ENCODE assay signal across 22 cellular contexts in genomic region chr4:153122855-153123254, GRCh38.
"Had no signal": no experiment of that assay in that cellular context is flagged by ENCODE, and none has a peak within 500 bp of the region (broad histone marks: within the 10 kb centered on the region; RNA-seq: fewer than 3 reads in every experiment).

No MANE protein-coding gene starts in this region.

- H3K27ac Mint-ChIP-seq: activated naive CD8-positive, alpha-beta T cell treated with anti-CD3 and anti-CD28 coated beads, Interleukin-2, amount 10 ng/mL, durations not matched to agents 7 days and 5 days; activated T-helper 1 cell treated with anti-CD3 and anti-CD28 coated beads, Interleukin-12 subunit alpha, Interleukin-12 subunit beta, Interleukin-2, Interleukin-4 antibody, amounts not matched to agents 30 ng/mL and 10 ng/mL and 1 ng/mL, durations not matched to agents 14 hours and 24 hours and 36 hours; dendritic cell treated with granulocyte-macrophage colony-stimulating factor and Interleukin-4, amounts not matched to agents 40 ng/mL and 50 ng/mL, for 4 days; memory B cell; natural killer cell; stimulated activated effector memory CD8-positive, alpha-beta T cell treated with anti-CD3 and anti-CD28 coated beads, Interleukin-12 subunit alpha, Interleukin-12 subunit beta, amount 100 ng/mL, for 72 hours had no signal

- DNase-seq: activated CD4-positive, alpha-beta T cell treated with anti-CD3 and anti-CD28 coated beads, Interleukin-2, amount 50 U/mL, for 48 hours; activated CD4-positive, CD25-positive, alpha-beta regulatory T cell treated with anti-CD3 and anti-CD28 coated beads, Interleukin-2, amount 50 U/mL, for 72 hours; activated naive CD4-positive, alpha-beta T cell; activated naive CD8-positive, alpha-beta T cell treated with anti-CD3 and anti-CD28 coated beads, Interleukin-2, amount 10 ng/mL, durations not matched to agents 7 days and 5 days; aorta; cerebellar nuclear complex; effector memory CD4-positive, alpha-beta T cell; foreskin fibroblast; hippocampal formation; kidney glomerular epithelial cell; left ventricle myocardium superior; natural killer cell; substantia nigra; T-helper 1 cell; T1000 had no signal

- H3K79me2 ChIP-seq: parathyroid adenoma had no signal

- H3K9me3 ChIP-seq: neutrophil, tibial nerve had no signal

- H3K36me3 Mint-ChIP-seq: activated naive CD8-positive, alpha-beta T cell treated with anti-CD3 and anti-CD28 coated beads, Interleukin-2, amount 10 ng/mL, durations not matched to agents 7 days and 5 days; memory B cell; natural killer cell; stimulated activated effector memory CD8-positive, alpha-beta T cell treated with anti-CD3 and anti-CD28 coated beads, Interleukin-12 subunit alpha, Interleukin-12 subunit beta, amount 100 ng/mL, for 72 hours had no signal

- H3K9ac ChIP-seq: parathyroid adenoma had no signal

- H2AFZ ChIP-seq: parathyroid adenoma had no signal

- H3K4me1 Mint-ChIP-seq: stimulated activated effector memory CD8-positive, alpha-beta T cell treated with anti-CD3 and anti-CD28 coated beads, Interleukin-12 subunit alpha, Interleukin-12 subunit beta, amount 100 ng/mL, for 72 hours had no signal

- H3K9me3 Mint-ChIP-seq: activated naive CD8-positive, alpha-beta T cell treated with anti-CD3 and anti-CD28 coated beads, Interleukin-2, amount 10 ng/mL, durations not matched to agents 7 days and 5 days; activated T-helper 1 cell treated with anti-CD3 and anti-CD28 coated beads, Interleukin-12 subunit alpha, Interleukin-12 subunit beta, Interleukin-2, Interleukin-4 antibody, amounts not matched to agents 30 ng/mL and 10 ng/mL and 1 ng/mL, durations not matched to agents 14 hours and 24 hours and 36 hours; dendritic cell treated with granulocyte-macrophage colony-stimulating factor and Interleukin-4, amounts not matched to agents 40 ng/mL and 50 ng/mL, for 4 days; memory B cell; natural killer cell; stimulated activated effector memory CD8-positive, alpha-beta T cell treated with anti-CD3 and anti-CD28 coated beads, Interleukin-12 subunit alpha, Interleukin-12 subunit beta, amount 100 ng/mL, for 72 hours had no signal

- H3K36me3 ChIP-seq: neutrophil, tibial nerve had no signal

- H3K27me3 Mint-ChIP-seq: memory B cell had no signal

- H3K27me3 ChIP-seq: neutrophil, tibial nerve had no signal

- H3K4me3 Mint-ChIP-seq: activated naive CD8-positive, alpha-beta T cell treated with anti-CD3 and anti-CD28 coated beads, Interleukin-2, amount 10 ng/mL, durations not matched to agents 7 days and 5 days; activated T-helper 1 cell treated with anti-CD3 and anti-CD28 coated beads, Interleukin-12 subunit alpha, Interleukin-12 subunit beta, Interleukin-2, Interleukin-4 antibody, amounts not matched to agents 30 ng/mL and 10 ng/mL and 1 ng/mL, durations not matched to agents 14 hours and 24 hours and 36 hours; dendritic cell treated with granulocyte-macrophage colony-stimulating factor and Interleukin-4, amounts not matched to agents 40 ng/mL and 50 ng/mL, for 4 days; memory B cell; natural killer cell; stimulated activated effector memory CD8-positive, alpha-beta T cell treated with anti-CD3 and anti-CD28 coated beads, Interleukin-12 subunit alpha, Interleukin-12 subunit beta, amount 100 ng/mL, for 72 hours had no signal

- H3K4me3 ChIP-seq: tibial nerve had no signal

- H3K27ac ChIP-seq: neutrophil, parathyroid adenoma, tibial nerve had no signal

- ATAC-seq: left ventricle myocardium superior, natural killer cell had no signal
